ENCODE assay signal across 9 cellular contexts in genomic region chr18:9017170-9017899, GRCh38.
DNase-seq lines count a peak whose midpoint lies in the region; ATAC-seq, FAIRE-seq and TF ChIP-seq lines count a peak whose summit lies in the region.
"Had no signal": no experiment of that assay in that cellular context is flagged by ENCODE, and none has a peak within 500 bp of the region (broad histone marks: within the 10 kb centered on the region; RNA-seq: fewer than 3 reads in every experiment).

No MANE protein-coding gene starts in this region.

- H3K4me2 ChIP-seq in GM12878 (ENCODE audit: control insufficient read depth, insufficient read depth) = peak overlapping the region; percentile 48

- H3K27me3 ChIP-seq in GM12878 (replicated peaks in 1 of 2; ENCODE audit: control insufficient read depth in 2 of 2, insufficient read depth in 2 of 2, low read length in 1 of 2) = no peaks in the 10 kb centered on the region

- no peak for TF ChIP-seq CTCF in GM12878 (IDR thresholded peaks at IDR 0.05 in 2 of 3, conservative IDR thresholded peaks at IDR 0.05 in 1 of 3; ENCODE audit: control insufficient read depth in 2 of 3, extremely low read depth in 1 of 3, insufficient read depth in 1 of 3, low read depth in 3 of 3, low read length in 3 of 3)

- no peaks in the 10 kb centered on the region for H3K79me2 ChIP-seq in GM12878 (ENCODE audit: control insufficient read depth, insufficient read depth, low read length)

- no TSS peak for BruUV-seq in GM12878 (replicated peaks; lab: Mats Ljungman, UMichigan)

- peak; percentile 94 for ATAC-seq in GM19463 (IDR thresholded peaks at IDR 0.05; ENCODE audit: unreplicated experiment)
- peak; percentile 74 for ATAC-seq in HG03521 (IDR thresholded peaks at IDR 0.05; ENCODE audit: unreplicated experiment)
- ATAC-seq in GM12878 = peak; percentile 97

- H3K9ac ChIP-seq in GM12878 (ENCODE audit: control insufficient read depth, insufficient read depth, low read length) = peak overlapping the region; percentile 53

- no peak for TF ChIP-seq RAD21 in GM12878 (IDR thresholded peaks at IDR 0.05; ENCODE audit: insufficient read depth, low read depth, low read length)

- FAIRE-seq in GM12878 (lab: Jason Lieb, UNC) = no peak

- no peaks in the 10 kb centered on the region for H3K9me3 ChIP-seq in GM12878 (replicated peaks; ENCODE audit: control insufficient read depth, insufficient read depth, low read length)

- SMC1A ChIA-PET in GM12878 (lab: Charles Lee; ENCODE audit: uncharacterized antibody, unreplicated experiment) = interaction anchor here (1.0 to 1.3 kb wide), 3 partner anchors 18 to 52 kb away, joined by 3 to 4 read pairs (median 4); no protein-coding TSS in a partner anchor

- H2AFZ ChIP-seq in GM12878 (ENCODE audit: control insufficient read depth, low read depth, low read length) = peak overlapping the region; percentile 84

- in situ Hi-C loops in GM12878 (cut with MboI) = no loop called here

- peak; percentile 34; the same call in 1 of the 2 replicates for TF ChIP-seq POLR2A in GM12878 (IDR thresholded peaks at IDR 0.05; ENCODE audit: low read depth, low read length)

- H4K20me1 ChIP-seq in GM12878 (ENCODE audit: control insufficient read depth, insufficient read depth) = no peaks in the 10 kb centered on the region

- DNase-seq in Ammon's horn (ENCODE audit: low spot score) (peak; percentile 63), UCSD-AML1 (lab: John Stamatoyannopoulos, UW; ENCODE audit: unreplicated experiment) (peak; percentile 40), GM12878 (ENCODE audit: low read depth, low spot score) (peak; percentile 20), iPS-NIHi7 (ENCODE audit: extremely low spot score) (peak; percentile 78), NCI-H1436 (lab: John Stamatoyannopoulos, UW) (no peak)
- DNase-seq in stimulated activated CD4-positive, alpha-beta T cell treated with anti-CD3 and anti-CD28 coated beads, Interleukin-15, amount 100 ng/mL, for 24 hours = peak; percentile 90

- intact Hi-C loops in GM12878 (cut with micrococcal nuclease; ENCODE audit: unreplicated experiment) = no loop called here

- H3K36me3 ChIP-seq in GM12878 (ENCODE audit: control insufficient read depth in 2 of 2, insufficient read depth in 2 of 2, low read length in 1 of 2) = no peaks in the 10 kb centered on the region

- 2% methylated on average over 34 of the region's 34 CpGs for WGBS in GM12878 (ENCODE audit: insufficient coverage, insufficient replicate concordance, low lambda C conversion rate, missing lambda C conversion rate)

- CTCF ChIA-PET in GM12878 (lab: Yijun Ruan, JAX) = interaction anchor here (0.8 to 1.0 kb wide), 2 partner anchors 16 to 30 kb away, joined by 3 read pairs; no protein-coding TSS in a partner anchor

- H3K4me3 ChIP-seq in GM12878 = peak overlapping the region; percentile 56; the same call in 1 of the 2 replicates

- RAD21 ChIA-PET in GM12878 (lab: Charles Lee; ENCODE audit: unreplicated experiment) = no interaction called here

- POLR2A ChIA-PET in GM12878 (lab: Charles Lee) = no interaction called here

- peak overlapping the region; percentile 64 for H3K27ac ChIP-seq in GM12878 (ENCODE audit: control insufficient read depth, insufficient read depth)
- H3K27ac ChIP-seq: HL-60 had no signal

- TF ChIP-seq EP300 in GM12878 (IDR thresholded peaks at IDR 0.05; ENCODE audit: borderline replicate concordance in 1 of 2, control insufficient read depth in 1 of 2, low read depth in 2 of 2, low read length in 2 of 2) = no peak

- peaks cover 15% of the 10 kb centered on the region for H3K4me1 ChIP-seq in GM12878 (ENCODE audit: control insufficient read depth, insufficient read depth, low read length)

TF ChIP-seq in GM12878, 131 proteins besides CTCF, POLR2A, EP300 and RAD21 (continues in another document):
- no peak for TF ChIP-seq NFIC (IDR thresholded peaks at IDR 0.05; ENCODE audit: low read depth, low read length)
- TF ChIP-seq PAX8 (IDR thresholded peaks at IDR 0.05) = no peak
- no peak for TF ChIP-seq NRF1 (conservative IDR thresholded peaks at IDR 0.05; ENCODE audit: low read depth, low read length)
- no peak for TF ChIP-seq NR2C1 (IDR thresholded peaks at IDR 0.05)
- TF ChIP-seq ZZZ3 (IDR thresholded peaks at IDR 0.05; ENCODE audit: control insufficient read depth, insufficient read length, low read depth) = no peak
- TF ChIP-seq HCFC1 (IDR thresholded peaks at IDR 0.05; ENCODE audit: low read length) = no peak
- peak; percentile 5 to 64; a peak in 1 of 4 replicates for TF ChIP-seq BHLHE40 (IDR thresholded peaks at IDR 0.05; ENCODE audit: borderline replicate concordance in 1 of 2, low read depth in 2 of 2, low read length in 1 of 2)
- peak; percentile 49 for TF ChIP-seq MEF2B (IDR thresholded peaks at IDR 0.05; ENCODE audit: partially characterized antibody, poor library complexity, severe bottlenecking)
- no peak for TF ChIP-seq ZNF622 (IDR thresholded peaks at IDR 0.05)
- no peak for TF ChIP-seq ZNF384 (IDR thresholded peaks at IDR 0.05; ENCODE audit: borderline replicate concordance, low read depth, low read length)
- 0 out of 2 replicates have a peak, but pooled peaks have one; percentile 13 for TF ChIP-seq RB1 (IDR thresholded peaks at IDR 0.05; ENCODE audit: borderline replicate concordance)
- TF ChIP-seq ZNF24 (IDR thresholded peaks at IDR 0.05) = no peak
- TF ChIP-seq, protein P1, sequence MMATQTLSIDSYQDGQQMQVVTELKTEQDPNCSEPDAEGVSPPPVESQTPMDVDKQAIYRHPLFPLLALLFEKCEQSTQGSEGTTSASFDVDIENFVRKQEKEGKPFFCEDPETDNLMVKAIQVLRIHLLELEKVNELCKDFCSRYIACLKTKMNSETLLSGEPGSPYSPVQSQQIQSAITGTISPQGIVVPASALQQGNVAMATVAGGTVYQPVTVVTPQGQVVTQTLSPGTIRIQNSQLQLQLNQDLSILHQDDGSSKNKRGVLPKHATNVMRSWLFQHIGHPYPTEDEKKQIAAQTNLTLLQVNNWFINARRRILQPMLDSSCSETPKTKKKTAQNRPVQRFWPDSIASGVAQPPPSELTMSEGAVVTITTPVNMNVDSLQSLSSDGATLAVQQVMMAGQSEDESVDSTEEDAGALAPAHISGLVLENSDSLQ (IDR thresholded peaks at IDR 0.05) = peak; percentile 95
- peak; percentile 34; the same call in 1 of the 2 replicates for TF ChIP-seq RUNX3 (IDR thresholded peaks at IDR 0.05; ENCODE audit: low read length)
- TF ChIP-seq HDGF (IDR thresholded peaks at IDR 0.05) = no peak
- TF ChIP-seq MTA2 (IDR thresholded peaks at IDR 0.05; ENCODE audit: low read depth) = peak; percentile 33; the same call in 1 of the 2 replicates
- 0 out of 2 replicates have a peak, but pooled peaks have one; percentile 11 for TF ChIP-seq TBL1XR1 (IDR thresholded peaks at IDR 0.05; ENCODE audit: low read depth, low read length)
- peak; percentile 13; the same call in 1 of the 2 replicates for TF ChIP-seq EED (IDR thresholded peaks at IDR 0.05; ENCODE audit: low read depth)
- no peak for TF ChIP-seq ASH2L (IDR thresholded peaks at IDR 0.05; ENCODE audit: borderline replicate concordance, low read depth)
- no peak for TF ChIP-seq FOS (IDR thresholded peaks at IDR 0.05; ENCODE audit: borderline replicate concordance, extremely low read depth, insufficient read length)
- no peak for TF ChIP-seq MAX (IDR thresholded peaks at IDR 0.05; ENCODE audit: low read depth, low read length)
- TF ChIP-seq BMI1 (IDR thresholded peaks at IDR 0.05; ENCODE audit: borderline replicate concordance) = no peak
- TF ChIP-seq, protein P2, sequence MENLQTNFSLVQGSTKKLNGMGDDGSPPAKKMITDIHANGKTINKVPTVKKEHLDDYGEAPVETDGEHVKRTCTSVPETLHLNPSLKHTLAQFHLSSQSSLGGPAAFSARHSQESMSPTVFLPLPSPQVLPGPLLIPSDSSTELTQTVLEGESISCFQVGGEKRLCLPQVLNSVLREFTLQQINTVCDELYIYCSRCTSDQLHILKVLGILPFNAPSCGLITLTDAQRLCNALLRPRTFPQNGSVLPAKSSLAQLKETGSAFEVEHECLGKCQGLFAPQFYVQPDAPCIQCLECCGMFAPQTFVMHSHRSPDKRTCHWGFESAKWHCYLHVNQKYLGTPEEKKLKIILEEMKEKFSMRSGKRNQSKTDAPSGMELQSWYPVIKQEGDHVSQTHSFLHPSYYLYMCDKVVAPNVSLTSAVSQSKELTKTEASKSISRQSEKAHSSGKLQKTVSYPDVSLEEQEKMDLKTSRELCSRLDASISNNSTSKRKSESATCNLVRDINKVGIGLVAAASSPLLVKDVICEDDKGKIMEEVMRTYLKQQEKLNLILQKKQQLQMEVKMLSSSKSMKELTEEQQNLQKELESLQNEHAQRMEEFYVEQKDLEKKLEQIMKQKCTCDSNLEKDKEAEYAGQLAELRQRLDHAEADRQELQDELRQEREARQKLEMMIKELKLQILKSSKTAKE (IDR thresholded peaks at IDR 0.05; ENCODE audit: low read depth, poor library complexity, severe bottlenecking) = peak; percentile 24
- TF ChIP-seq IKZF1 (conservative IDR thresholded peaks at IDR 0.05) = peak; percentile 47
- TF ChIP-seq SIN3A (IDR thresholded peaks at IDR 0.05; ENCODE audit: low read depth, low read length) = no peak
- TF ChIP-seq USF2 (IDR thresholded peaks at IDR 0.05; ENCODE audit: borderline replicate concordance, low read depth, low read length) = no peak
- no peak for TF ChIP-seq CREB1 (IDR thresholded peaks at IDR 0.05; ENCODE audit: low read depth)
- TF ChIP-seq TAF1 (IDR thresholded peaks at IDR 0.05; ENCODE audit: borderline replicate concordance, low read depth, low read length) = peak; percentile 12; the same call in 1 of the 2 replicates
- peak; percentile 52; the same call in 1 of the 2 replicates for TF ChIP-seq LARP7 (IDR thresholded peaks at IDR 0.05)
- TF ChIP-seq BCL11A (IDR thresholded peaks at IDR 0.05; ENCODE audit: low read depth, low read length) = no peak
- no peak for TF ChIP-seq SPI1 (IDR thresholded peaks at IDR 0.05; ENCODE audit: borderline replicate concordance, insufficient read depth, low read depth, low read length)
- TF ChIP-seq SRF (IDR thresholded peaks at IDR 0.05; ENCODE audit: low read depth in 2 of 2, low read length in 2 of 2) = no peak
